ENCODE assay signal across 13 cellular contexts in the genomic region with DNA sequence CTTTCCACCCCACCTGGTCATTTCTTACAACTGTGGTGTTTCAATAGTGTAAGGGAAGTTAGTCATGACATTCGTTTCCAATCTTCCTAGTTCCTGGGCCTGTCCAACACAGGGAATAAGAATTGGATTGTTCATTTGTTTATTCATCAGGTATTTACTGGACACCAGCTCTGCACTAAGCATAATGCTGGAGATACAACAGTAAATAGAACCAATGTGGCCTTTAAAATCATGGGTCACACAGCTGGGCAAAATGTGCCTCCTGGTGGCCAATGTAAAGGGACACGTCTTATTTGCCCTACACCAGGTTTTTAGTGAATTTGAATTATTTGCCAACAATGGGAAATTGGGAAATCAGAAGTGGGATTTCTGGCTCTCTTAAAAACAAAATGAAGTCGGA. TPM values are rescaled to one million over a fixed set of nuclear protein-coding genes. Genes with fewer than 3 reads are reported as not detected.
DNase-seq lines count a peak whose midpoint lies in the region; ATAC-seq, FAIRE-seq and TF ChIP-seq lines count a peak whose summit lies in the region.
"Had no signal": no experiment of that assay in that cellular context is flagged by ENCODE, and none has a peak within 500 bp of the region (broad histone marks: within the 10 kb centered on the region; RNA-seq: fewer than 3 reads in every experiment).

No MANE protein-coding gene starts in this region.

- H3K9me3 Mint-ChIP-seq in mesothelial cell of epicardium: no peaks in the 10 kb centered on the region
- H3K9me3 Mint-ChIP-seq: activated CD8-positive, alpha-beta T cell treated with anti-CD3 and anti-CD28 coated beads for 36 hours; naive B cell had no signal

- no peak overlapping the region for H3K27ac Mint-ChIP-seq in mesothelial cell of epicardium
- H3K27ac Mint-ChIP-seq: activated CD8-positive, alpha-beta T cell treated with anti-CD3 and anti-CD28 coated beads for 36 hours; naive B cell had no signal

- H3F3A ChIP-seq in Loucy (ENCODE audit: low read depth): no peaks in the 10 kb centered on the region

- H3K9ac ChIP-seq in Loucy (ENCODE audit: low read depth, low read length, poor library complexity, severe bottlenecking): no peak overlapping the region
- no peak overlapping the region for H3K9ac ChIP-seq in endothelial cell of umbilical vein (replicated peaks; ENCODE audit: extremely low read depth, insufficient read depth, low read length)

- FAIRE-seq in endothelial cell of umbilical vein (lab: Jason Lieb, UNC): peak; percentile 46
- FAIRE-seq: HTR-8/SVneo had no signal

- no peaks in the 10 kb centered on the region for H3K36me3 Mint-ChIP-seq in mesothelial cell of epicardium
- H3K36me3 Mint-ChIP-seq: naive B cell had no signal

- no peak overlapping the region for H3K4me3 Mint-ChIP-seq in mesothelial cell of epicardium
- H3K4me3 Mint-ChIP-seq: activated CD8-positive, alpha-beta T cell treated with anti-CD3 and anti-CD28 coated beads for 36 hours; naive B cell had no signal

- no peaks in the 10 kb centered on the region for H3K79me2 ChIP-seq in Loucy (ENCODE audit: insufficient read depth, low read length)
- peaks cover 37% of the 10 kb centered on the region for H3K79me2 ChIP-seq in endothelial cell of umbilical vein (ENCODE audit: control insufficient read depth, insufficient read depth, low read length)

- H3K27me3 ChIP-seq in Loucy (ENCODE audit: insufficient read depth, low read length, poor library complexity, severe bottlenecking) (no peaks in the 10 kb centered on the region), endothelial cell of umbilical vein (ENCODE audit: control insufficient read depth in 2 of 2, insufficient read depth in 2 of 2, low read length in 2 of 2) (no peaks in the 10 kb centered on the region), suprapubic skin (no peaks in the 10 kb centered on the region)
- H3K27me3 ChIP-seq: uterus had no signal

- POLR2A ChIA-PET in endothelial cell of umbilical vein (lab: Charles Lee): no interaction called here

- H3K4me2 ChIP-seq in Loucy (ENCODE audit: low read depth, low read length, poor library complexity, severe bottlenecking): no peak overlapping the region
- peak overlapping the region; percentile 61 for H3K4me2 ChIP-seq in endothelial cell of umbilical vein (ENCODE audit: insufficient read depth, low read length)

- H3K36me3 ChIP-seq in Loucy (ENCODE audit: insufficient read depth, low read length) (no peaks in the 10 kb centered on the region), endothelial cell of umbilical vein (ENCODE audit: control insufficient read depth in 2 of 2, extremely low read depth in 1 of 2, insufficient read depth in 2 of 2, low read length in 2 of 2) (no peaks in the 10 kb centered on the region), suprapubic skin (no peaks in the 10 kb centered on the region)
- H3K36me3 ChIP-seq: uterus had no signal

- H3K27me3 Mint-ChIP-seq in mesothelial cell of epicardium (ENCODE audit: low read depth): peaks cover 5% of the 10 kb centered on the region

- peak; percentile 55 for DNase-seq in endothelial cell of umbilical vein (ENCODE audit: low read depth, low spot score)
- DNase-seq in mesothelial cell of epicardium (ENCODE audit: low spot score in 2 of 2, unreplicated experiment in 2 of 2): no peak
- no peak for DNase-seq in NCI-H2081 (lab: John Stamatoyannopoulos, UW)
- no peak for DNase-seq in stimulated activated CD4-positive, alpha-beta T cell treated with anti-CD3 and anti-CD28 coated beads, Interleukin-1b, Interleukin-23, amount 100 ng/mL, for 48 hours
- no peak for DNase-seq in suprapubic skin (ENCODE audit: low spot score in 2 of 2)
- DNase-seq: activated CD8-positive, alpha-beta T cell treated with anti-CD3 and anti-CD28 coated beads for 36 hours; naive B cell; NCI-H2171 treated with DMSO at 0.1 percent for 48 hours; uterus had no signal

- dilution Hi-C loops in endothelial cell of umbilical vein (cut with MboI; ENCODE audit: extremely low pct_ligation_motif_present, low sequenced_read_pairs): no loop called here

- H3K4me1 Mint-ChIP-seq in mesothelial cell of epicardium: no peaks in the 10 kb centered on the region
- H3K4me1 Mint-ChIP-seq: naive B cell had no signal

- H4K20me1 ChIP-seq in Loucy (ENCODE audit: insufficient read depth, low read length, poor library complexity, severe bottlenecking): no peaks in the 10 kb centered on the region
- H4K20me1 ChIP-seq in endothelial cell of umbilical vein (replicated peaks; ENCODE audit: control insufficient read depth, extremely low read depth, insufficient read depth, low read length): no peaks in the 10 kb centered on the region

- peak overlapping the region; percentile 80; the same call in 1 of the 2 replicates for H3K27ac ChIP-seq in C4-2B
- peak overlapping the region; percentile 86 for H3K27ac ChIP-seq in endothelial cell of umbilical vein (ENCODE audit: insufficient read depth, low read depth, low read length)
- H3K27ac ChIP-seq in suprapubic skin: no peak overlapping the region

- H2AFZ ChIP-seq in Loucy (ENCODE audit: low read length): no peak overlapping the region
- H2AFZ ChIP-seq in endothelial cell of umbilical vein (ENCODE audit: low read depth, low read length): no peak overlapping the region

- H3K4me3 ChIP-seq in Loucy (ENCODE audit: low read length, poor library complexity, severe bottlenecking) (no peak overlapping the region), endothelial cell of umbilical vein (replicated peaks in 1 of 3; ENCODE audit: insufficient read depth in 1 of 3, low read depth in 1 of 3, low read length in 3 of 3) (no peak overlapping the region), suprapubic skin (no peak overlapping the region)
- H3K4me3 ChIP-seq: uterus had no signal

- no peaks in the 10 kb centered on the region for H3K9me3 ChIP-seq in Loucy (ENCODE audit: insufficient read depth, low read depth, low read length)
- no peaks in the 10 kb centered on the region for H3K9me3 ChIP-seq in endothelial cell of umbilical vein (replicated peaks; ENCODE audit: control insufficient read depth, insufficient read depth, low read length)
- H3K9me3 ChIP-seq in suprapubic skin: no peaks in the 10 kb centered on the region
- H3K9me3 ChIP-seq: uterus had no signal

- intact Hi-C loops in endothelial cell of umbilical vein (cut with micrococcal nuclease): loop anchor here (1.0 kb wide), 1 partner anchor 61 kb away; no protein-coding TSS in a partner anchor

- no peak for TF ChIP-seq EP300 in suprapubic skin (IDR thresholded peaks at IDR 0.05)

- BruUV-seq in endothelial cell of umbilical vein (replicated peaks; lab: Mats Ljungman, UMichigan): no TSS peak

- no peak for ATAC-seq in GM18511 (IDR thresholded peaks at IDR 0.05; ENCODE audit: unreplicated experiment)
- ATAC-seq: activated CD8-positive, alpha-beta T cell treated with anti-CD3 and anti-CD28 coated beads for 36 hours had no signal

- no peaks in the 10 kb centered on the region for H3K9me1 ChIP-seq in endothelial cell of umbilical vein (replicated peaks; ENCODE audit: control insufficient read depth, extremely low read depth, insufficient read depth, low read length)

- TF ChIP-seq POLR2A in endothelial cell of umbilical vein (IDR thresholded peaks at IDR 0.05; ENCODE audit: low read depth, low read length) (no peak), suprapubic skin (IDR thresholded peaks at IDR 0.05) (no peak)

- no peaks in the 10 kb centered on the region for H3K9me2 ChIP-seq in Loucy (replicated peaks; ENCODE audit: low read depth, low read length)

- H3K4me1 ChIP-seq in Loucy (ENCODE audit: insufficient read depth, low read length, poor library complexity, severe bottlenecking) (no peaks in the 10 kb centered on the region), endothelial cell of umbilical vein (ENCODE audit: control insufficient read depth, extremely low read depth, insufficient read depth, low read length) (peaks cover 42% of the 10 kb centered on the region), suprapubic skin (peaks cover 26% of the 10 kb centered on the region)
- H3K4me1 ChIP-seq: uterus had no signal

- 74% methylated on average over 3 of the region's 3 CpGs for WGBS in suprapubic skin

- TF ChIP-seq CTCF in C4-2B (conservative IDR thresholded peaks at IDR 0.05): peak; percentile 59
- peak; percentile 57 for TF ChIP-seq CTCF in Loucy (conservative IDR thresholded peaks at IDR 0.05; ENCODE audit: low read length)
- peak; percentile 20 to 32 for TF ChIP-seq CTCF in endothelial cell of umbilical vein (IDR thresholded peaks at IDR 0.05; ENCODE audit: extremely low read depth in 1 of 2, insufficient read depth in 1 of 2, low read depth in 1 of 2, low read length in 2 of 2)
- peak; percentile 29 for TF ChIP-seq CTCF in mesothelial cell of epicardium (IDR thresholded peaks at IDR 0.05; ENCODE audit: unreplicated experiment)
- TF ChIP-seq CTCF in suprapubic skin (IDR thresholded peaks at IDR 0.05): no peak

- CTCF ChIA-PET in endothelial cell of umbilical vein (lab: Charles Lee): interaction anchor here (0.7 to 2.7 kb wide), 6 partner anchors 9 to 77 kb away, joined by 3 to 30 read pairs (median 4); a partner anchor contains a TSS

TF ChIP-seq in endothelial cell of umbilical vein, 7 proteins besides CTCF, POLR2A, EP300 and RAD21:
- TF ChIP-seq JUN (IDR thresholded peaks at IDR 0.05; ENCODE audit: borderline replicate concordance, insufficient read depth, insufficient read length, low read depth) (no peak), MYC (IDR thresholded peaks at IDR 0.05; ENCODE audit: low read depth, low read length) (no peak), FOS (IDR thresholded peaks at IDR 0.05; ENCODE audit: borderline replicate concordance, insufficient read depth, low read length) (no peak), GATA2 (IDR thresholded peaks at IDR 0.05; ENCODE audit: insufficient read depth, insufficient read length, low read depth, low read length) (no peak), EZH2 (IDR thresholded peaks at IDR 0.05; ENCODE audit: borderline replicate concordance, low read depth, low read length, severe bottlenecking) (no peak), POLR2AphosphoS5 (IDR thresholded peaks at IDR 0.05; ENCODE audit: insufficient read depth, low read depth, low read length) (no peak)
- TF ChIP-seq, protein P1, sequence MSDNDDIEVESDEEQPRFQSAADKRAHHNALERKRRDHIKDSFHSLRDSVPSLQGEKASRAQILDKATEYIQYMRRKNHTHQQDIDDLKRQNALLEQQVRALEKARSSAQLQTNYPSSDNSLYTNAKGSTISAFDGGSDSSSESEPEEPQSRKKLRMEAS (IDR thresholded peaks at IDR 0.05; ENCODE audit: insufficient read depth, insufficient read length): no peak

RNA-seq across cellular contexts. Expression of a gene that starts 10.4 kb away (rescaled TPM):
- total RNA-seq in endothelial cell of umbilical vein (25.7 and 42.1 TPM in 2 replicates), mesothelial cell of epicardium (0.24 to 0.27 TPM (median 0.25 TPM) in 3 replicates), suprapubic skin (10 to 100 TPM in 2 of 4 donors, 1 to 10 TPM in 2; 4.7 to 22.6 (median 13.4) TPM)
- 14.9 and 16.7 TPM in 2 replicates for polyA plus RNA-seq in endothelial cell of umbilical vein
- polyA plus RNA-seq in endothelial cell of umbilical vein (2011; cell fraction: cytosol; rRNA removed): 18.4 and 19.1 TPM in 2 replicates
- polyA plus RNA-seq in endothelial cell of umbilical vein (2011; cell fraction: nucleus; rRNA removed): 50.3 and 58.4 TPM in 2 replicates
- 26.0 and 29.4 TPM in 2 replicates for polyA plus RNA-seq in endothelial cell of umbilical vein (2012)
- polyA minus RNA-seq in endothelial cell of umbilical vein: 33.8 and 34.6 TPM in 2 replicates
- 0.31 TPM for polyA minus RNA-seq in endothelial cell of umbilical vein (2011; cell fraction: cytosol; rRNA and poly(A)+ RNA removed)
- 29.8 and 34.3 TPM in 2 replicates for polyA minus RNA-seq in endothelial cell of umbilical vein (2011; cell fraction: nucleus; rRNA and poly(A)+ RNA removed)
- total RNA-seq: activated CD8-positive, alpha-beta T cell treated with anti-CD3 and anti-CD28 coated beads for 36 hours had no signal

Comparison
In these comparisons a context has a peak if more than half of its experiments do, and no peak if none do; other contexts are left out.
1. CTCF ChIP-seq: peak in C4-2B (single experiment), Loucy (single experiment), endothelial cell of umbilical vein (2 of 2) and mesothelial cell of epicardium (single experiment); none in suprapubic skin (0 of 2).